In genomic region chr16:8858994-8859912, GRCh38 we compare ENCODE assay signal across 17 cellular contexts. TPM values are rescaled to one million over a fixed set of nuclear protein-coding genes. Genes with fewer than 3 reads are reported as not detected.
DNase-seq lines count a peak whose midpoint lies in the region; ATAC-seq and TF ChIP-seq lines count a peak whose summit lies in the region.
"Had no signal": no experiment of that assay in that cellular context is flagged by ENCODE, and none has a peak within 500 bp of the region (broad histone marks: within the 10 kb centered on the region; RNA-seq: fewer than 3 reads in every experiment).

No MANE protein-coding gene starts in this region.

- intact Hi-C loops in right lobe of liver (cut with DNase I) (no loop called here), stomach (cut with DNase I; ENCODE audit: low total_unique reads) (no loop called here)

- TF ChIP-seq CTCF in right lobe of liver (IDR thresholded peaks at IDR 0.05) (no peak), stomach (IDR thresholded peaks at IDR 0.05) (no peak), brain microvascular endothelial cell (IDR thresholded peaks at IDR 0.05; ENCODE audit: low read depth, low read length, missing control alignments) (no peak)

- H3K27ac ChIP-seq in right lobe of liver (peak overlapping the region; percentile 40 to 89 (median 40)), stomach (peak overlapping the region in 4 of 5 donors; percentile 58 to 94 (median 82)), brain microvascular endothelial cell (no peak overlapping the region)
- H3K27ac ChIP-seq: foreskin keratinocyte, thoracic aorta had no signal

- no peaks in the 10 kb centered on the region for H3K27me3 Mint-ChIP-seq in activated T-cell treated with anti-CD3 and anti-CD28 coated beads, Interleukin-2, amount 50 U/mL, for 24 hours
- no peaks in the 10 kb centered on the region for H3K27me3 Mint-ChIP-seq in activated T-cell treated with anti-CD3 and anti-CD28 coated beads, Interleukin-2, amount 50 U/mL, for 4 hours (ENCODE audit: low read depth)

- H3K27me3 ChIP-seq in adipocyte (replicated peaks; ENCODE audit: control insufficient read depth, insufficient read depth, low read length), result no peaks in the 10 kb centered on the region
- H3K27me3 ChIP-seq in right lobe of liver, result no peaks in the 10 kb centered on the region
- no peaks in the 10 kb centered on the region for H3K27me3 ChIP-seq in stomach
- no peaks in the 10 kb centered on the region for H3K27me3 ChIP-seq in brain microvascular endothelial cell (replicated peaks)
- H3K27me3 ChIP-seq: ascending aorta, foreskin keratinocyte had no signal

- TF ChIP-seq EP300 in stomach (IDR thresholded peaks at IDR 0.05), result no peak

- H3K27ac Mint-ChIP-seq in activated T-cell treated with anti-CD3 and anti-CD28 coated beads, Interleukin-2, amount 50 U/mL, for 24 hours, result peak overlapping the region; percentile 59

- no peaks in the 10 kb centered on the region for H3K9me3 Mint-ChIP-seq in activated T-cell treated with anti-CD3 and anti-CD28 coated beads, Interleukin-2, amount 50 U/mL, for 24 hours
- no peaks in the 10 kb centered on the region for H3K9me3 Mint-ChIP-seq in activated T-cell treated with anti-CD3 and anti-CD28 coated beads, Interleukin-2, amount 50 U/mL, for 4 hours

- TF ChIP-seq POLR2A in right lobe of liver (IDR thresholded peaks at IDR 0.05) (no peak), stomach (IDR thresholded peaks at IDR 0.05) (no peak)

- no peak for DNase-seq in activated T-cell treated with anti-CD3 and anti-CD28 coated beads, Interleukin-2, amount 50 U/mL, for 24 hours
- no peak for DNase-seq in activated T-cell treated with anti-CD3 and anti-CD28 coated beads, Interleukin-2, amount 50 U/mL, for 4 hours
- no peak for DNase-seq in adipocyte (ENCODE audit: low read depth)
- DNase-seq in right lobe of liver, result peak in 1 of 3 donors; percentile 46
- no peak for DNase-seq in stomach
- no peak for DNase-seq in brain microvascular endothelial cell
- DNase-seq in NCI-H774 (lab: John Stamatoyannopoulos, UW), result no peak
- DNase-seq: foreskin keratinocyte; kidney glomerular epithelial cell; NCI-H2107; NK-92 treated with Interleukin-12 subunit alpha and Interleukin-12 subunit beta, amount 100 ng/mL, for 24 hours; small intestine had no signal

- H3K36me3 ChIP-seq in adipocyte (ENCODE audit: control insufficient read depth, insufficient read depth, low read length, severe bottlenecking) (peaks cover 40% of the 10 kb centered on the region), right lobe of liver (peaks cover 0 to 15% (median 10%) of the 10 kb centered on the region in 4 donors), stomach (peaks cover 41 to 47% (median 47%) of the 10 kb centered on the region in 4 donors), brain microvascular endothelial cell (replicated peaks) (peaks cover 23% of the 10 kb centered on the region)

- H3K4me1 Mint-ChIP-seq in activated T-cell treated with anti-CD3 and anti-CD28 coated beads, Interleukin-2, amount 50 U/mL, for 24 hours (ENCODE audit: low read depth), result peaks cover 35% of the 10 kb centered on the region
- H3K4me1 Mint-ChIP-seq in activated T-cell treated with anti-CD3 and anti-CD28 coated beads, Interleukin-2, amount 50 U/mL, for 4 hours (ENCODE audit: low read depth), result peaks cover 18% of the 10 kb centered on the region

- H3K4me1 ChIP-seq in adipocyte (ENCODE audit: control insufficient read depth, insufficient read depth, low read length) (peaks cover 47% of the 10 kb centered on the region), right lobe of liver (peaks cover 0 to 48% (median 19%) of the 10 kb centered on the region in 4 donors), stomach (peaks cover 48 to 64% (median 60%) of the 10 kb centered on the region in 4 donors)

- H3K36me3 Mint-ChIP-seq in activated T-cell treated with anti-CD3 and anti-CD28 coated beads, Interleukin-2, amount 50 U/mL, for 24 hours (ENCODE audit: low read depth), result peaks cover 72% of the 10 kb centered on the region
- H3K36me3 Mint-ChIP-seq in activated T-cell treated with anti-CD3 and anti-CD28 coated beads, Interleukin-2, amount 50 U/mL, for 4 hours (ENCODE audit: insufficient read depth), result peaks cover 19% of the 10 kb centered on the region

- in situ Hi-C loops in brain microvascular endothelial cell (cut with HindIII; ENCODE audit: low pct_ligation_motif_present, low sequenced_read_pairs), result no loop called here

- no peak for ATAC-seq in activated T-cell treated with anti-CD3 and anti-CD28 coated beads, Interleukin-2, amount 50 U/mL, for 4 hours
- ATAC-seq in right lobe of liver, result no peak
- no peak for ATAC-seq in HG02588 (IDR thresholded peaks at IDR 0.05; ENCODE audit: unreplicated experiment)
- ATAC-seq: foreskin keratinocyte had no signal

- no peak overlapping the region for H3K4me3 Mint-ChIP-seq in activated T-cell treated with anti-CD3 and anti-CD28 coated beads, Interleukin-2, amount 50 U/mL, for 24 hours
- no peak overlapping the region for H3K4me3 Mint-ChIP-seq in activated T-cell treated with anti-CD3 and anti-CD28 coated beads, Interleukin-2, amount 50 U/mL, for 4 hours

- H3K4me3 ChIP-seq in adipocyte (ENCODE audit: low read length), result no peak overlapping the region
- peak overlapping the region in 2 of 3 donors; percentile 29 to 52 for H3K4me3 ChIP-seq in right lobe of liver
- H3K4me3 ChIP-seq in stomach, result peak overlapping the region in 1 of 4 donors; percentile 6
- H3K4me3 ChIP-seq in brain microvascular endothelial cell (ENCODE audit: low read depth, low read length), result no peak overlapping the region
- H3K4me3 ChIP-seq: ascending aorta, thoracic aorta had no signal

- 88% methylated on average over 7 of the region's 31 CpGs for WGBS in right lobe of liver (ENCODE audit: insufficient coverage, low coverage, low lambda C conversion rate, missing lambda C conversion rate)
- 85 to 91% (median 88%) methylated on average over 21 to 31 of the region's 31 CpGs for WGBS in stomach, 5 donors

- H3K9ac ChIP-seq in adipocyte (ENCODE audit: low read length), result peak overlapping the region; percentile 74

- H3K9me3 ChIP-seq in adipocyte (ENCODE audit: control insufficient read depth, low read length) (no peaks in the 10 kb centered on the region), right lobe of liver (no peaks in the 10 kb centered on the region), stomach (no peaks in the 10 kb centered on the region)
- H3K9me3 ChIP-seq: ascending aorta, thoracic aorta had no signal

RNA-seq across cellular contexts. Expression of gene CARHSP1, which starts 9.6 kb away (rescaled TPM):
- total RNA-seq in activated T-cell treated with anti-CD3 and anti-CD28 coated beads, Interleukin-2, amount 50 U/mL, for 4 hours, result 10 to 100 TPM; 14.7 to 17.8 (median 16.8) TPM
- 100 to 1,000 TPM in 1 of 6 experiments, 10 to 100 TPM in 5; 61.5 to 132 (median 73.1) TPM for total RNA-seq in right lobe of liver
- total RNA-seq in stomach, result 10 to 100 TPM in 4 of 5 donors, 1 to 10 TPM in 1; 2.0 to 78.6 (median 36.4) TPM
- 100 to 1,000 TPM in 2 of 3 donors, 10 to 100 TPM in 1; 95.5 to 190 (median 149) TPM for polyA plus RNA-seq in stomach

RNA-seq across cellular contexts. Expression of gene LITAFD, which starts 22.9 kb away (rescaled TPM):
- total RNA-seq in activated T-cell treated with anti-CD3 and anti-CD28 coated beads, Interleukin-2, amount 50 U/mL, for 4 hours, result not detected
- total RNA-seq in right lobe of liver (not detected), stomach (not detected)
- polyA plus RNA-seq in stomach, result not detected
- total RNA-seq: ascending aorta, foreskin keratinocyte, HT1080, SK-MEL-5, thoracic aorta had no signal
- polyA plus RNA-seq: foreskin keratinocyte, small intestine had no signal

Comparison
In these comparisons a context has a peak if more than half of its experiments do, and no peak if none do; other contexts are left out.
1. H3K4me3 ChIP-seq: peak in right lobe of liver (2 of 3); none in adipocyte (single experiment) and brain microvascular endothelial cell (single experiment).